Comparison of ENCODE assay signal across 11 cellular contexts in the genomic region with DNA sequence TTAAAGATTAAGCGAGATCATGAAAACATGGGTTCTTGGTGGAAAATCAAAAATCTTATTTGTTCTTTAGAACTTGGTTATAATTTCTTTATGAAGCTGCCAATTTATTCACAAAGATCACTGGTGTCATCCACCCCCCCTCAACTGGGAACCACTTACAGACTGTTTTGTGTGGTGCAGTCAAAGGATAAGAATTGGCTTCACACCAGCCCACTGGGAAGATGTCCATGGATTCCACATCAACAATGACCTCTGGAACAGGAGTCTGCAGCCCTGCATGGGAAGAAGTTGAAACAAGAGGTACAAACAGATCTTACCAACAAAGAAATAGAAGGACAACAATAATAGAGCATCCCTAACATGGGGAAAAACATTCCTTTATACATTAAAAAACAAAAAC.
"Had no signal": no experiment of that assay in that cellular context is flagged by ENCODE, and none has a peak within 500 bp of the region (broad histone marks: within the 10 kb centered on the region; RNA-seq: fewer than 3 reads in every experiment).

No MANE protein-coding gene starts in this region.

- H3K4me1 Mint-ChIP-seq: nephron progenitor cell had no signal

- DNase-seq: activated CD4-positive, alpha-beta T cell treated with anti-CD3 and anti-CD28 coated beads, Interleukin-2, amount 50 U/mL, for 4 hours; activated effector memory CD4-positive, alpha-beta T cell treated with anti-CD3 and anti-CD28 coated beads, Interleukin-2, amount 50 U/mL, for 16 hours; activated T-cell treated with anti-CD3 and anti-CD28 coated beads, Interleukin-2, amount 50 U/mL, for 72 hours; effector memory CD8-positive, alpha-beta T cell; esophagus squamous epithelium; nephron progenitor cell; right lobe of liver; small intestine; stimulated activated CD4-positive, alpha-beta T cell treated with anti-CD3 and anti-CD28 coated beads, Interleukin-4, amount 100 ng/mL, for 1 hour had no signal

- H3K27ac Mint-ChIP-seq: activated naive CD8-positive, alpha-beta T cell; activated T-cell treated with anti-CD3 and anti-CD28 coated beads, Interleukin-2, amount 50 U/mL, for 72 hours; nephron progenitor cell; stimulated activated effector memory CD8-positive, alpha-beta T cell treated with anti-CD3 and anti-CD28 coated beads, Interleukin-12 subunit alpha, Interleukin-12 subunit beta, amount 100 ng/mL, for 72 hours had no signal

- H3K4me3 Mint-ChIP-seq: activated naive CD8-positive, alpha-beta T cell; activated T-cell treated with anti-CD3 and anti-CD28 coated beads, Interleukin-2, amount 50 U/mL, for 72 hours; effector memory CD8-positive, alpha-beta T cell; nephron progenitor cell; stimulated activated effector memory CD8-positive, alpha-beta T cell treated with anti-CD3 and anti-CD28 coated beads, Interleukin-12 subunit alpha, Interleukin-12 subunit beta, amount 100 ng/mL, for 72 hours had no signal

- ATAC-seq: activated T-cell treated with anti-CD3 and anti-CD28 coated beads, Interleukin-2, amount 50 U/mL, for 72 hours; effector memory CD8-positive, alpha-beta T cell; stimulated activated effector memory CD8-positive, alpha-beta T cell treated with anti-CD3 and anti-CD28 coated beads, Interleukin-12 subunit alpha, Interleukin-12 subunit beta, amount 100 ng/mL, for 72 hours had no signal

- H3K27me3 Mint-ChIP-seq: activated naive CD8-positive, alpha-beta T cell; effector memory CD8-positive, alpha-beta T cell had no signal

- H3K9me3 Mint-ChIP-seq: activated T-cell treated with anti-CD3 and anti-CD28 coated beads, Interleukin-2, amount 50 U/mL, for 72 hours; effector memory CD8-positive, alpha-beta T cell; nephron progenitor cell; stimulated activated effector memory CD8-positive, alpha-beta T cell treated with anti-CD3 and anti-CD28 coated beads, Interleukin-12 subunit alpha, Interleukin-12 subunit beta, amount 100 ng/mL, for 72 hours had no signal
